11 cellular contexts compared by ENCODE assay signal in genomic region chr20:9215539-9215938, GRCh38.
DNase-seq lines count a peak whose midpoint lies in the region; ATAC-seq and TF ChIP-seq lines count a peak whose summit lies in the region.
"Had no signal": no experiment of that assay in that cellular context is flagged by ENCODE, and none has a peak within 500 bp of the region (broad histone marks: within the 10 kb centered on the region; RNA-seq: fewer than 3 reads in every experiment).

No MANE protein-coding gene starts in this region.

- BruUV-seq in Caco-2 (replicated peaks; lab: Mats Ljungman, UMichigan), result no TSS peak

- no peaks in the 10 kb centered on the region for H3K36me3 Mint-ChIP-seq in Caco-2 (ENCODE audit: insufficient read depth, unreplicated experiment)

- no peak overlapping the region for H3K4me3 ChIP-seq in Caco-2 (ENCODE audit: low read depth, low read length)

- CTCF ChIA-PET in Caco-2 (lab: Charles Lee), result interaction anchor here (0.7 kb wide), 2 partner anchors 13 to 177 kb away, joined by 3 read pairs; no protein-coding TSS in a partner anchor

- DNase-seq in Caco-2 (peak in 1 of 2 experiments; percentile 15), HuH-7 (ENCODE audit: low spot score) (peak; percentile 44), left colon (no peak), middle frontal gyrus (ENCODE audit: extremely low spot score, low spot score) (no peak), nucleus accumbens (lab: John Stamatoyannopoulos, UW) (no peak), NCI-H1436 treated with DMSO at 0.1 percent for 48 hours (lab: John Stamatoyannopoulos, UW) (no peak)
- DNase-seq: activated CD4-positive, alpha-beta memory T cell treated with anti-CD3 and anti-CD28 coated beads, Interleukin-2, amount 10 ng/mL, durations not matched to agents 7 days and 5 days; central memory CD4-positive, alpha-beta T cell; stimulated activated CD8-positive, alpha-beta memory T cell treated with anti-CD3 and anti-CD28 coated beads, Interleukin-4, amount 100 ng/mL, for 48 hours had no signal

- no peak for TF ChIP-seq POLR2A in GM18505 (IDR thresholded peaks at IDR 0.05; ENCODE audit: borderline replicate concordance, extremely low read depth, insufficient read depth, insufficient read length)

- peak; percentile 42 to 62 for TF ChIP-seq CTCF in Caco-2 (IDR thresholded peaks at IDR 0.05; ENCODE audit: insufficient read depth in 1 of 2, low read depth in 1 of 2, low read length in 1 of 2, severe bottlenecking in 1 of 2, unreplicated experiment in 1 of 2)
- TF ChIP-seq CTCF in VCaP (conservative IDR thresholded peaks at IDR 0.05), result peak; percentile 49

- intact Hi-C loops in Caco-2 (cut with micrococcal nuclease; ENCODE audit: unreplicated experiment) (loop anchor here (1.0 kb wide), 1 partner anchor 144 kb away; no protein-coding TSS in a partner anchor), left colon (cut with DNase I, micrococcal nuclease) (no loop called here)

- POLR2A ChIA-PET in Caco-2 (lab: Charles Lee), result no interaction called here

- H3K9me3 ChIP-seq in Caco-2, result no peaks in the 10 kb centered on the region

- H3K27me3 Mint-ChIP-seq in Caco-2 (ENCODE audit: insufficient read depth, unreplicated experiment), result no peaks in the 10 kb centered on the region
- H3K27me3 Mint-ChIP-seq: activated CD4-positive, alpha-beta memory T cell treated with anti-CD3 and anti-CD28 coated beads, Interleukin-2, amount 10 ng/mL, durations not matched to agents 7 days and 5 days had no signal

- no peak overlapping the region for H3K27ac ChIP-seq in VCaP

- no peaks in the 10 kb centered on the region; the same call in 1 of the 2 replicates for H3K27me3 ChIP-seq in Caco-2 (replicated peaks; ENCODE audit: control insufficient read depth, insufficient read depth, low read length)

- no peaks in the 10 kb centered on the region for H3K9me3 Mint-ChIP-seq in Caco-2 (ENCODE audit: unreplicated experiment)

- no peaks in the 10 kb centered on the region for H3K4me1 ChIP-seq in Caco-2

- H3K4me3 Mint-ChIP-seq in Caco-2 (ENCODE audit: unreplicated experiment), result no peak overlapping the region
- H3K4me3 Mint-ChIP-seq: activated CD4-positive, alpha-beta memory T cell treated with anti-CD3 and anti-CD28 coated beads, Interleukin-2, amount 10 ng/mL, durations not matched to agents 7 days and 5 days had no signal

- no peak overlapping the region for H3K27ac Mint-ChIP-seq in Caco-2 (ENCODE audit: unreplicated experiment)
- H3K27ac Mint-ChIP-seq: activated CD4-positive, alpha-beta memory T cell treated with anti-CD3 and anti-CD28 coated beads, Interleukin-2, amount 10 ng/mL, durations not matched to agents 7 days and 5 days had no signal

- peak; percentile 55 for ATAC-seq in left colon
- no peak for ATAC-seq in GM18505 (IDR thresholded peaks at IDR 0.05; ENCODE audit: unreplicated experiment)

- no peaks in the 10 kb centered on the region for H3K4me1 Mint-ChIP-seq in Caco-2 (ENCODE audit: low read depth, unreplicated experiment)
- H3K4me1 Mint-ChIP-seq: activated CD4-positive, alpha-beta memory T cell treated with anti-CD3 and anti-CD28 coated beads, Interleukin-2, amount 10 ng/mL, durations not matched to agents 7 days and 5 days had no signal

- H3K36me3 ChIP-seq in Caco-2 (ENCODE audit: control insufficient read depth, insufficient read depth, low read length), result no peaks in the 10 kb centered on the region
